Comparison of ENCODE assay signal across 1 cellular context in the genomic region with DNA sequence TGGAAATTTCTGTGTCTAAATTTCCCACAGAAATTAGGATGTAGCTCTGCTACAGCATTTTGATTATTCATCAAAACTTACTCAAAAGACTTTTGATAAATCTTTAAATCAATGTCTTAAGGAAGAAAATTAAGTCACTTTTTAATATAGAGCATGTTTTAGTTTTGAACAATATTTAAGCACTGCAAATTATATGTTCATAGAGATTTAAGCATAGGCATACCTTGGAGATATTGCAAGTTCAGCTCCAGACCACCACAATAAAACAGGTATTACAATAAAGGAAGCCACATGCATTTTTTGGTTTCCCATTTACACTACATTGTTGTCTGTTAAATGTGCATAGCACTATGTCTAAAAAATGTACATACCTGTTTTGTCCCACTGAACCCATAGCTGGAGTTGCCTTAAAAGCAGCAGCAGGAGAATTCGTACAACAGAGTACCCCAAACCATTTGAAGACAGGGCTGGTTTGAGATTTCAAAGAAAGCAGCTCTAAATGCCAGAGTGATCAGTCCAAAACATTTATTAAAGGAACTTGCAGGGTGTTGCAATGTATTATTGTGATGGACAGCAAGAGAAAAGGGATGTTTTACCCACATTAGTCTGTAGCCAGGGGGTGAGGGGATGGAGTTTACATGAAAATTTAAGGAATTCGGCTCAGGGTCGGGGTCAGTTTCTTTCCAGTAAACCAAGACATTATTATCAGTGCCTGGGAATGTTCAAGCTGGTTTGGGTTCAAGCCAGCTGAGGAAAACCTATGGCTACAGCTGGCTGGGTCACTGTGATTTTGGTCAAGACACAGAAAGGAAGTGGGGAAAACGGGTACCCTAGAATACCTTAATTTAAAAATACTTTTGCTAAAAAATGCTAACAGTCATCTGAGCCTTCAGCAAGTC.
TF ChIP-seq lines count a peak whose summit lies in the region.

No MANE protein-coding gene starts in this region.

TF ChIP-seq in IMR-90, 13 proteins besides CTCF, POLR2A, EP300 and RAD21:
- TF ChIP-seq CEBPB (IDR thresholded peaks at IDR 0.05; ENCODE audit: low read depth, low read length): no peak
- TF ChIP-seq MAZ (IDR thresholded peaks at IDR 0.05; ENCODE audit: borderline replicate concordance, low read depth, low read length): no peak
- TF ChIP-seq NFE2L2 (IDR thresholded peaks at IDR 0.05; ENCODE audit: low read depth, low read length): no peak
- TF ChIP-seq, protein P1, sequence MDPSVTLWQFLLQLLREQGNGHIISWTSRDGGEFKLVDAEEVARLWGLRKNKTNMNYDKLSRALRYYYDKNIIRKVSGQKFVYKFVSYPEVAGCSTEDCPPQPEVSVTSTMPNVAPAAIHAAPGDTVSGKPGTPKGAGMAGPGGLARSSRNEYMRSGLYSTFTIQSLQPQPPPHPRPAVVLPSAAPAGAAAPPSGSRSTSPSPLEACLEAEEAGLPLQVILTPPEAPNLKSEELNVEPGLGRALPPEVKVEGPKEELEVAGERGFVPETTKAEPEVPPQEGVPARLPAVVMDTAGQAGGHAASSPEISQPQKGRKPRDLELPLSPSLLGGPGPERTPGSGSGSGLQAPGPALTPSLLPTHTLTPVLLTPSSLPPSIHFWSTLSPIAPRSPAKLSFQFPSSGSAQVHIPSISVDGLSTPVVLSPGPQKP (IDR thresholded peaks at IDR 0.05; ENCODE audit: borderline replicate concordance, low read depth, low read length): no peak
- TF ChIP-seq FOS (IDR thresholded peaks at IDR 0.05; ENCODE audit: low read depth, low read length): no peak
- no peak for TF ChIP-seq CHD1 (IDR thresholded peaks at IDR 0.05; ENCODE audit: low read depth, low read length)
- no peak for TF ChIP-seq MAFK (IDR thresholded peaks at IDR 0.05; ENCODE audit: low read depth, low read length)
- no peak for TF ChIP-seq USF2 (IDR thresholded peaks at IDR 0.05; ENCODE audit: low read depth, low read length)
- TF ChIP-seq RCOR1 (IDR thresholded peaks at IDR 0.05; ENCODE audit: insufficient replicate concordance, low read length): no peak
- no peak for TF ChIP-seq BHLHE40 (IDR thresholded peaks at IDR 0.05; ENCODE audit: low read depth, low read length)
- TF ChIP-seq MXI1 (IDR thresholded peaks at IDR 0.05; ENCODE audit: borderline replicate concordance, low read depth, low read length): no peak
- no peak for TF ChIP-seq RFX5 (IDR thresholded peaks at IDR 0.05; ENCODE audit: low read depth, low read length)
- TF ChIP-seq SMC3 (IDR thresholded peaks at IDR 0.05; ENCODE audit: low read depth, low read length): no peak
